In the genomic region with DNA sequence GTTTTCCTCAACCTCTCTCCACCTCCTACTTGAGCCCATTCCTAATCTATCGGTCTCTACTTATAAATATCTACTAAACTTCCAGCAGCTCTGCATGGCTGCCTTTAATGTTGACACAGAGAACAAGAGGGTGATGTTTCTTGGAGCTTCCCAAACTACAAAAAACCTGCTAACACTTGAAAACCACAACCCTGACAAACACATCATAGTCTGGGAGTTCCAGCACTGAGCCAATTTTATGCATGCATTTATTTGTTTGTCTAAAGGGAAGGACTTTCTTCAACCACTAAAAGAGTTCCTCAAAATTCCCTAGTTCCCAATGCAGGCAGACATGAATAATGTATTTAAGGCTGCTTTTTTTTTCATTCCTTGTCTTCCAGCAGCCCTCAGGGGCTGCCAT, we compare ENCODE assay signal across 21 cellular contexts.
A peak's percentile ranks its signal among the peaks of the same experiment; 100 is the strongest.
DNase-seq lines count a peak whose midpoint lies in the region; ATAC-seq and TF ChIP-seq lines count a peak whose summit lies in the region.
"Had no signal": no experiment of that assay in that cellular context is flagged by ENCODE, and none has a peak within 500 bp of the region (broad histone marks: within the 10 kb centered on the region; RNA-seq: fewer than 3 reads in every experiment).

No MANE protein-coding gene starts in this region.

- no peaks in the 10 kb centered on the region for H3K9me3 Mint-ChIP-seq in activated CD4-positive, alpha-beta memory T cell treated with anti-CD3 and anti-CD28 coated beads, Interleukin-2, amount 10 ng/mL, durations not matched to agents 7 days and 5 days

- no peaks in the 10 kb centered on the region for H3K27me3 Mint-ChIP-seq in activated CD4-positive, alpha-beta memory T cell treated with anti-CD3 and anti-CD28 coated beads, Interleukin-2, amount 10 ng/mL, durations not matched to agents 7 days and 5 days

- H3K9ac ChIP-seq in SK-N-SH: no peak overlapping the region; the same call in 1 of the 2 replicates
- H3K9ac ChIP-seq: KMS-11 had no signal

- TF ChIP-seq RAD21 in SK-N-SH (IDR thresholded peaks at IDR 0.05; ENCODE audit: low read length): no peak

- H3K4me2 ChIP-seq in SK-N-SH: no peak overlapping the region
- H3K4me2 ChIP-seq: KMS-11 had no signal

- 78% methylated on average over 1 of the region's 1 CpG for WGBS in SK-N-SH (ENCODE audit: low lambda C conversion rate)

- H3K4me3 Mint-ChIP-seq in activated CD4-positive, alpha-beta memory T cell treated with anti-CD3 and anti-CD28 coated beads, Interleukin-2, amount 10 ng/mL, durations not matched to agents 7 days and 5 days: no peak overlapping the region
- H3K4me3 Mint-ChIP-seq: B cell; CD4-positive, CD25-positive, alpha-beta regulatory T cell had no signal

- DNase-seq in SK-N-SH (no peak), RPMI7951 (ENCODE audit: low read depth) (peak; percentile 19), fibroblast of peridontal ligament (ENCODE audit: extremely low read depth) (peak; percentile 78), NCI-H526 (lab: John Stamatoyannopoulos, UW) (no peak), superior temporal gyrus (ENCODE audit: extremely low spot score) (no peak)
- no peak for DNase-seq in activated CD4-positive, alpha-beta memory T cell treated with anti-CD3 and anti-CD28 coated beads, Interleukin-2, amount 10 ng/mL, durations not matched to agents 7 days and 5 days
- DNase-seq: 8988T; CD4-positive, CD25-positive, alpha-beta regulatory T cell; COR-L47; DMS 273 treated with DMSO at 0.1 percent for 48 hours; GF-D8; GOT3; NCI-H1092; NCI-H1436 treated with DMSO at 0.1 percent for 48 hours; NCI-H2081 treated with DMSO at 0.1 percent for 48 hours; NCI-H524 treated with DMSO at 0.1 percent for 48 hours; SJCRH30 had no signal

- 0 out of 2 replicates have a peak overlapping the region, but pooled peaks have one; percentile 5 for H2AFZ ChIP-seq in SK-N-SH (ENCODE audit: low read depth)

- POLR2A ChIA-PET in SK-N-SH (lab: Yijun Ruan, JAX): no interaction called here
- POLR2A ChIA-PET in activated CD4-positive, alpha-beta memory T cell treated with anti-CD3 and anti-CD28 coated beads, Interleukin-2, amount 10 ng/mL, durations not matched to agents 7 days and 5 days (lab: Charles Lee): no interaction called here

- H3K9me3 ChIP-seq in SK-N-SH: no peaks in the 10 kb centered on the region
- H3K9me3 ChIP-seq: SJCRH30 had no signal

- H3K4me1 ChIP-seq in SK-N-SH (ENCODE audit: control insufficient read depth in 1 of 2, insufficient read depth in 2 of 2, low read depth in 1 of 2, low read length in 1 of 2): peaks cover 8 to 14% of the 10 kb centered on the region in 2 experiments; a peak in 2 of 4 replicates
- H3K4me1 ChIP-seq: SJCRH30 had no signal

- H3K79me2 ChIP-seq in SK-N-SH (ENCODE audit: insufficient read depth): no peaks in the 10 kb centered on the region

- H3K36me3 Mint-ChIP-seq in activated CD4-positive, alpha-beta memory T cell treated with anti-CD3 and anti-CD28 coated beads, Interleukin-2, amount 10 ng/mL, durations not matched to agents 7 days and 5 days (ENCODE audit: low read depth): no peaks in the 10 kb centered on the region
- H3K36me3 Mint-ChIP-seq: CD4-positive, CD25-positive, alpha-beta regulatory T cell had no signal

- ATAC-seq in SK-N-SH treated with all-trans-retinoic acid at 6 μM for 48 hours (no peak), GM18870 (IDR thresholded peaks at IDR 0.05; ENCODE audit: unreplicated experiment) (no peak)

- no peaks in the 10 kb centered on the region for H4K20me1 ChIP-seq in SK-N-SH (ENCODE audit: insufficient read depth)

- no peak for TF ChIP-seq EP300 in SK-N-SH (IDR thresholded peaks at IDR 0.05; ENCODE audit: borderline replicate concordance in 1 of 2, low read depth in 1 of 2, low read length in 1 of 2)

- peak overlapping the region in 1 of 2 experiments; percentile 98; a peak in 2 of 4 replicates for H3K27ac ChIP-seq in SK-N-SH (ENCODE audit: low read depth in 2 of 2, low read length in 1 of 2)
- H3K27ac ChIP-seq: KMS-11, SJCRH30 had no signal

- no peaks in the 10 kb centered on the region for H3K9me2 ChIP-seq in SK-N-SH

- peaks cover 37% of the 10 kb centered on the region for H3F3A ChIP-seq in SK-N-SH (replicated peaks; ENCODE audit: insufficient read depth)

- TF ChIP-seq CTCF in SK-N-SH (IDR thresholded peaks at IDR 0.05): no peak

- H3K4me1 Mint-ChIP-seq in activated CD4-positive, alpha-beta memory T cell treated with anti-CD3 and anti-CD28 coated beads, Interleukin-2, amount 10 ng/mL, durations not matched to agents 7 days and 5 days: no peaks in the 10 kb centered on the region
- H3K4me1 Mint-ChIP-seq: B cell; CD4-positive, CD25-positive, alpha-beta regulatory T cell had no signal

- H3K36me3 ChIP-seq in SK-N-SH (replicated peaks in 1 of 2; ENCODE audit: control insufficient read depth in 1 of 2, insufficient read depth in 2 of 2, low read length in 1 of 2): no peaks in the 10 kb centered on the region
- H3K36me3 ChIP-seq: SJCRH30 had no signal

- H3K4me3 ChIP-seq in SK-N-SH (ENCODE audit: low read depth in 2 of 2, low read length in 1 of 2): no peak overlapping the region
- H3K4me3 ChIP-seq: SJCRH30 had no signal

- no peak overlapping the region for H3K27ac Mint-ChIP-seq in activated CD4-positive, alpha-beta memory T cell treated with anti-CD3 and anti-CD28 coated beads, Interleukin-2, amount 10 ng/mL, durations not matched to agents 7 days and 5 days
- H3K27ac Mint-ChIP-seq: B cell; CD4-positive, CD25-positive, alpha-beta regulatory T cell had no signal

- CTCF ChIA-PET in SK-N-SH (lab: Yijun Ruan, JAX): no interaction called here
- CTCF ChIA-PET in activated CD4-positive, alpha-beta memory T cell treated with anti-CD3 and anti-CD28 coated beads, Interleukin-2, amount 10 ng/mL, durations not matched to agents 7 days and 5 days (lab: Charles Lee): no interaction called here

- H3K27me3 ChIP-seq in SK-N-SH (ENCODE audit: insufficient read depth): no peaks in the 10 kb centered on the region
- H3K27me3 ChIP-seq: SJCRH30 had no signal

TF ChIP-seq in SK-N-SH, 30 proteins besides CTCF, POLR2A, EP300 and RAD21:
- TF ChIP-seq, protein P1, sequence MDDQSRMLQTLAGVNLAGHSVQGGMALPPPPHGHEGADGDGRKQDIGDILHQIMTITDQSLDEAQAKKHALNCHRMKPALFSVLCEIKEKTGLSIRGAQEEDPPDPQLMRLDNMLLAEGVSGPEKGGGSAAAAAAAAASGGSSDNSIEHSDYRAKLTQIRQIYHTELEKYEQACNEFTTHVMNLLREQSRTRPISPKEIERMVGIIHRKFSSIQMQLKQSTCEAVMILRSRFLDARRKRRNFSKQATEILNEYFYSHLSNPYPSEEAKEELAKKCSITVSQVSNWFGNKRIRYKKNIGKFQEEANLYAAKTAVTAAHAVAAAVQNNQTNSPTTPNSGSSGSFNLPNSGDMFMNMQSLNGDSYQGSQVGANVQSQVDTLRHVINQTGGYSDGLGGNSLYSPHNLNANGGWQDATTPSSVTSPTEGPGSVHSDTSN (IDR thresholded peaks at IDR 0.05): no peak
- no peak for TF ChIP-seq RFX5 (IDR thresholded peaks at IDR 0.05; ENCODE audit: low read length)
- TF ChIP-seq SIN3A (IDR thresholded peaks at IDR 0.05; ENCODE audit: borderline replicate concordance, low read depth, low read length): no peak

TF ChIP-seq in SK-N-SH treated with all-trans-retinoic acid at 6 μM for 48 hours, 23 proteins besides CTCF, POLR2A, EP300 and RAD21:
- TF ChIP-seq ZFP30 (CRISPR knock-in tag; IDR thresholded peaks at IDR 0.05) (no peak), OSR1 (CRISPR knock-in tag; IDR thresholded peaks at IDR 0.05) (no peak)

Comparison
In these comparisons a context has a peak if more than half of its experiments do, and no peak if none do; other contexts are left out.
1. DNase-seq: peak in RPMI7951 (single experiment) and fibroblast of peridontal ligament (single experiment); none in SK-N-SH (single experiment), NCI-H526 (0 of 2), superior temporal gyrus (single experiment) and activated CD4-positive, alpha-beta memory T cell treated with anti-CD3 and anti-CD28 coated beads, Interleukin-2, amount 10 ng/mL, durations not matched to agents 7 days and 5 days (single experiment).